ENCODE assay signal across 9 cellular contexts in genomic region chr1:107964397-107965111, GRCh38. TPM values are rescaled to one million over a fixed set of nuclear protein-coding genes. Genes with fewer than 3 reads are reported as not detected.
DNase-seq lines count a peak whose midpoint lies in the region; TF ChIP-seq lines count a peak whose summit lies in the region.
"Had no signal": no experiment of that assay in that cellular context is flagged by ENCODE, and none has a peak within 500 bp of the region (broad histone marks: within the 10 kb centered on the region; RNA-seq: fewer than 3 reads in every experiment).

No MANE protein-coding gene starts in this region.

- H2AFZ ChIP-seq in OCI-LY7 (ENCODE audit: low read length): peak overlapping the region; percentile 98

- no peaks in the 10 kb centered on the region for H3K79me2 ChIP-seq in OCI-LY7 (ENCODE audit: insufficient read depth, low read depth, low read length)

- DNase-seq in NCI-H1105 treated with DMSO at 0.1 percent for 48 hours (lab: John Stamatoyannopoulos, UW) (peak; percentile 52), NCI-H1105 (lab: John Stamatoyannopoulos, UW) (no peak), OCI-LY7 (ENCODE audit: low spot score) (peak; percentile 46), astrocyte of the hippocampus (ENCODE audit: low read depth, low spot score) (peak; percentile 49), iPS-NIHi11 (ENCODE audit: low spot score) (peak; percentile 55), GM19240 (ENCODE audit: insufficient read length, low spot score) (no peak), OCI-M1 (lab: John Stamatoyannopoulos, UW) (no peak)
- peak; percentile 16 for DNase-seq in stimulated activated CD4-positive, alpha-beta T cell treated with anti-CD3 and anti-CD28 coated beads, Interleukin-12 subunit alpha, Interleukin-12 subunit beta, amount 100 ng/mL, for 4 hours

- H3K36me3 ChIP-seq in OCI-LY7 (ENCODE audit: insufficient read depth, low read length): no peaks in the 10 kb centered on the region

- POLR2A ChIA-PET in OCI-LY7 (lab: Charles Lee): interaction anchor here (0.6 to 1.8 kb wide), 16 partner anchors 9 to 194 kb away, joined by 3 to 7 read pairs (median 4); no protein-coding TSS in a partner anchor

- peak overlapping the region; percentile 73 for H3K4me3 ChIP-seq in OCI-LY7 (ENCODE audit: low read depth, low read length, poor library complexity, severe bottlenecking)

- no TSS peak for BruUV-seq in OCI-LY7 (replicated peaks; lab: Mats Ljungman, UMichigan)

- no peak for TF ChIP-seq CTCF in OCI-LY7 (conservative IDR thresholded peaks at IDR 0.05; ENCODE audit: low read length)

- H3K4me2 ChIP-seq in OCI-LY7 (ENCODE audit: low read length): peak overlapping the region; percentile 88

- H3K27ac ChIP-seq in OCI-LY7 (ENCODE audit: low read depth, low read length, poor library complexity, severe bottlenecking): peak overlapping the region; percentile 25
- H3K27ac ChIP-seq: C4-2B had no signal

- CTCF ChIA-PET in OCI-LY7 (lab: Charles Lee; ENCODE audit: unreplicated experiment): interaction anchor here (0.8 to 1.2 kb wide), 3 partner anchors 9 to 179 kb away, joined by 3 read pairs; no protein-coding TSS in a partner anchor

- no peaks in the 10 kb centered on the region for H3K9me2 ChIP-seq in OCI-LY7 (ENCODE audit: insufficient read depth, low read length)

- H3K9me3 ChIP-seq in OCI-LY7 (ENCODE audit: low read length): no peaks in the 10 kb centered on the region

- H4K20me1 ChIP-seq in OCI-LY7 (ENCODE audit: insufficient read depth, low read length): no peaks in the 10 kb centered on the region

- H3K4me1 ChIP-seq in OCI-LY7 (ENCODE audit: insufficient read depth, low read length, poor library complexity, severe bottlenecking): peaks cover 11% of the 10 kb centered on the region

- intact Hi-C loops in OCI-LY7 (cut with micrococcal nuclease; ENCODE audit: unreplicated experiment): loop anchor here (1.0 to 10.0 kb wide), 6 partner anchors 29 to 590 kb away; no protein-coding TSS in a partner anchor

RNA-seq across cellular contexts. Expression of gene VAV3, which starts 0.4 kb away (rescaled TPM):
- 2.3 and 6.6 TPM in 2 replicates for total RNA-seq in OCI-LY7 (2014; rRNA removed; shearing (Covaris generic))
- total RNA-seq in OCI-LY7 (2022): 5.1 and 8.3 TPM in 2 replicates

Comparison
In these comparisons a context has a peak if more than half of its experiments do, and no peak if none do; other contexts are left out.
1. DNase-seq: peak in NCI-H1105 treated with DMSO at 0.1 percent for 48 hours (single experiment), OCI-LY7 (single experiment), astrocyte of the hippocampus (single experiment), iPS-NIHi11 (single experiment) and stimulated activated CD4-positive, alpha-beta T cell treated with anti-CD3 and anti-CD28 coated beads, Interleukin-12 subunit alpha, Interleukin-12 subunit beta, amount 100 ng/mL, for 4 hours (single experiment); none in NCI-H1105 (single experiment), GM19240 (single experiment) and OCI-M1 (single experiment).